ENCODE assay signal across 8 cellular contexts in genomic region chr6:33744001-33744848, GRCh38. TPM values are rescaled to one million over a fixed set of nuclear protein-coding genes. Genes with fewer than 3 reads are reported as not detected.
DNase-seq lines count a peak whose midpoint lies in the region; ATAC-seq and TF ChIP-seq lines count a peak whose summit lies in the region.

No MANE protein-coding gene starts in this region.

- H3K36me3 Mint-ChIP-seq in natural killer cell treated with Interleukin-12 subunit alpha and Interleukin-12 subunit beta and Interleukin-15 and Interleukin-18, amount 100 ng/mL, for 72 hours, result no peaks in the 10 kb centered on the region
- no peaks in the 10 kb centered on the region for H3K36me3 Mint-ChIP-seq in stimulated activated naive B cell treated with anti-CD40 and anti-IgM and Interleukin-4, amounts not matched to agents 10 μg/mL and 1 μg/mL and 100 μg/mL, for 72 hours

- no peaks in the 10 kb centered on the region for H4K20me1 ChIP-seq in Karpas-422 (ENCODE audit: insufficient read depth, low read depth, low read length)

- H3K27ac Mint-ChIP-seq in natural killer cell treated with Interleukin-12 subunit alpha and Interleukin-12 subunit beta and Interleukin-15 and Interleukin-18, amount 100 ng/mL, for 72 hours, result no peak overlapping the region
- no peak overlapping the region for H3K27ac Mint-ChIP-seq in stimulated activated naive B cell treated with anti-CD40 and anti-IgM and Interleukin-4, amounts not matched to agents 10 μg/mL and 1 μg/mL and 100 μg/mL, for 72 hours

- H3K9ac ChIP-seq in Karpas-422 (ENCODE audit: low read length), result no peak overlapping the region

- TF ChIP-seq CTCF in fibroblast of mammary gland (conservative IDR thresholded peaks at IDR 0.05; ENCODE audit: control insufficient read depth, insufficient read depth, low read depth, low read length), result peak; percentile 95

- H3K4me2 ChIP-seq in Karpas-422 (ENCODE audit: low read depth, low read length, poor library complexity, severe bottlenecking), result no peak overlapping the region

- H3K27me3 Mint-ChIP-seq in natural killer cell treated with Interleukin-12 subunit alpha and Interleukin-12 subunit beta and Interleukin-15 and Interleukin-18, amount 100 ng/mL, for 72 hours, result peaks cover 8 to 19% of the 10 kb centered on the region in 2 donors
- peaks cover 24 to 33% of the 10 kb centered on the region in 2 donors for H3K27me3 Mint-ChIP-seq in stimulated activated naive B cell treated with anti-CD40 and anti-IgM and Interleukin-4, amounts not matched to agents 10 μg/mL and 1 μg/mL and 100 μg/mL, for 72 hours

- H3K36me3 ChIP-seq in Karpas-422 (ENCODE audit: insufficient read depth, low read length), result no peaks in the 10 kb centered on the region

- no peaks in the 10 kb centered on the region for H3K79me2 ChIP-seq in Karpas-422 (ENCODE audit: low read length)

- H3K27ac ChIP-seq in Karpas-422 (ENCODE audit: low read length), result no peak overlapping the region

- no peaks in the 10 kb centered on the region for H3K9me2 ChIP-seq in Karpas-422 (replicated peaks; ENCODE audit: insufficient read depth, low read length)

- H3K9me3 Mint-ChIP-seq in natural killer cell treated with Interleukin-12 subunit alpha and Interleukin-12 subunit beta and Interleukin-15 and Interleukin-18, amount 100 ng/mL, for 72 hours, result no peaks in the 10 kb centered on the region
- no peaks in the 10 kb centered on the region for H3K9me3 Mint-ChIP-seq in stimulated activated naive B cell treated with anti-CD40 and anti-IgM and Interleukin-4, amounts not matched to agents 10 μg/mL and 1 μg/mL and 100 μg/mL, for 72 hours

- no peak overlapping the region for H3K4me3 ChIP-seq in Karpas-422 (ENCODE audit: low read length)
- no peak overlapping the region for H3K4me3 ChIP-seq in fibroblast of mammary gland (ENCODE audit: control insufficient read depth, low read depth, low read length)

- no peak overlapping the region for H2AFZ ChIP-seq in Karpas-422 (ENCODE audit: low read length)

- H3K27me3 ChIP-seq in Karpas-422 (ENCODE audit: low read length), result no peaks in the 10 kb centered on the region

- no peak overlapping the region for H3K4me3 Mint-ChIP-seq in natural killer cell treated with Interleukin-12 subunit alpha and Interleukin-12 subunit beta and Interleukin-15 and Interleukin-18, amount 100 ng/mL, for 72 hours
- H3K4me3 Mint-ChIP-seq in stimulated activated naive B cell treated with anti-CD40 and anti-IgM and Interleukin-4, amounts not matched to agents 10 μg/mL and 1 μg/mL and 100 μg/mL, for 72 hours, result no peak overlapping the region

- peak; percentile 61 to 62 for ATAC-seq in natural killer cell treated with Interleukin-12 subunit alpha and Interleukin-12 subunit beta and Interleukin-15 and Interleukin-18, amount 100 ng/mL, for 72 hours
- peak; percentile 87 to 88 for ATAC-seq in stimulated activated naive B cell treated with anti-CD40 and anti-IgM and Interleukin-4, amounts not matched to agents 10 μg/mL and 1 μg/mL and 100 μg/mL, for 72 hours (replicated peaks)
- ATAC-seq in HG03342 (IDR thresholded peaks at IDR 0.05; ENCODE audit: unreplicated experiment), result no peak

- H3K4me1 ChIP-seq in Karpas-422 (ENCODE audit: low read length), result peaks cover 3% of the 10 kb centered on the region; the same call in 1 of the 2 replicates

- H3K9me3 ChIP-seq in Karpas-422 (ENCODE audit: low read length), result no peaks in the 10 kb centered on the region

- peaks cover 0 to 3% of the 10 kb centered on the region in 2 donors for H3K4me1 Mint-ChIP-seq in natural killer cell treated with Interleukin-12 subunit alpha and Interleukin-12 subunit beta and Interleukin-15 and Interleukin-18, amount 100 ng/mL, for 72 hours (ENCODE audit: low read depth in 2 of 2)
- H3K4me1 Mint-ChIP-seq in stimulated activated naive B cell treated with anti-CD40 and anti-IgM and Interleukin-4, amounts not matched to agents 10 μg/mL and 1 μg/mL and 100 μg/mL, for 72 hours, result peaks cover 3 to 7% of the 10 kb centered on the region in 2 donors

- peak; percentile 65 for DNase-seq in COR-L47 (lab: John Stamatoyannopoulos, UW)
- DNase-seq in Karpas-422, result peak; percentile 90
- peak; percentile 28 for DNase-seq in OCI-M2 (lab: John Stamatoyannopoulos, UW; ENCODE audit: unreplicated experiment)
- DNase-seq in activated T-cell treated with anti-CD3 and anti-CD28 coated beads, Interleukin-2, amount 50 U/mL, for 1 hour, result peak; percentile 74
- DNase-seq in fibroblast of mammary gland (ENCODE audit: low read depth), result peak; percentile 69
- DNase-seq in natural killer cell treated with Interleukin-12 subunit alpha and Interleukin-12 subunit beta and Interleukin-15 and Interleukin-18, amount 100 ng/mL, for 72 hours (ENCODE audit: low spot score), result peak; percentile 83
- peak; percentile 53 for DNase-seq in stimulated activated naive B cell treated with anti-CD40 and anti-IgM and Interleukin-4, amounts not matched to agents 10 μg/mL and 1 μg/mL and 100 μg/mL, for 72 hours

RNA-seq across cellular contexts. Expression of gene IP6K3, which starts 2.5 kb away (rescaled TPM):
- total RNA-seq in Karpas-422 (2014; rRNA removed; shearing (Covaris generic); ENCODE audit: low replicate concordance), result not detected in 2 replicates
- total RNA-seq in natural killer cell treated with Interleukin-12 subunit alpha and Interleukin-12 subunit beta and Interleukin-15 and Interleukin-18, amount 100 ng/mL, for 72 hours, result not detected

RNA-seq across cellular contexts. Expression of gene UQCC2, which starts 32.7 kb away (rescaled TPM):
- 32.8 and 48.9 TPM in 2 replicates for total RNA-seq in Karpas-422 (2014; rRNA removed; shearing (Covaris generic); ENCODE audit: low replicate concordance)
- total RNA-seq in natural killer cell treated with Interleukin-12 subunit alpha and Interleukin-12 subunit beta and Interleukin-15 and Interleukin-18, amount 100 ng/mL, for 72 hours, result 10 to 100 TPM; 44.9 to 53.1 TPM

RNA-seq across cellular contexts. Expression of gene LEMD2, which starts 44.7 kb away (rescaled TPM):
- 32.8 and 42.1 TPM in 2 replicates for total RNA-seq in Karpas-422 (2014; rRNA removed; shearing (Covaris generic); ENCODE audit: low replicate concordance)
- total RNA-seq in natural killer cell treated with Interleukin-12 subunit alpha and Interleukin-12 subunit beta and Interleukin-15 and Interleukin-18, amount 100 ng/mL, for 72 hours, result 10 to 100 TPM; 62.1 to 67.6 TPM

RNA-seq across cellular contexts. Expression of gene MLN, which starts 59.6 kb away (rescaled TPM):
- total RNA-seq in Karpas-422 (2014; rRNA removed; shearing (Covaris generic); ENCODE audit: low replicate concordance), result not detected in 2 replicates
- not detected for total RNA-seq in natural killer cell treated with Interleukin-12 subunit alpha and Interleukin-12 subunit beta and Interleukin-15 and Interleukin-18, amount 100 ng/mL, for 72 hours

Comparison
In these comparisons a context has a peak if more than half of its experiments do, and no peak if none do; other contexts are left out.
1. DNase-seq: peak in every context shown above with its lines; median percentile 90 in Karpas-422; 83 in natural killer cell treated with Interleukin-12 subunit alpha and Interleukin-12 subunit beta and Interleukin-15 and Interleukin-18, amount 100 ng/mL, for 72 hours; 74 in activated T-cell treated with anti-CD3 and anti-CD28 coated beads, Interleukin-2, amount 50 U/mL, for 1 hour; 69 in fibroblast of mammary gland; 65 in COR-L47; 53 in stimulated activated naive B cell treated with anti-CD40 and anti-IgM and Interleukin-4, amounts not matched to agents 10 μg/mL and 1 μg/mL and 100 μg/mL, for 72 hours; 28 in OCI-M2.